Comparison of ENCODE assay signal across 8 cellular contexts in the genomic region with DNA sequence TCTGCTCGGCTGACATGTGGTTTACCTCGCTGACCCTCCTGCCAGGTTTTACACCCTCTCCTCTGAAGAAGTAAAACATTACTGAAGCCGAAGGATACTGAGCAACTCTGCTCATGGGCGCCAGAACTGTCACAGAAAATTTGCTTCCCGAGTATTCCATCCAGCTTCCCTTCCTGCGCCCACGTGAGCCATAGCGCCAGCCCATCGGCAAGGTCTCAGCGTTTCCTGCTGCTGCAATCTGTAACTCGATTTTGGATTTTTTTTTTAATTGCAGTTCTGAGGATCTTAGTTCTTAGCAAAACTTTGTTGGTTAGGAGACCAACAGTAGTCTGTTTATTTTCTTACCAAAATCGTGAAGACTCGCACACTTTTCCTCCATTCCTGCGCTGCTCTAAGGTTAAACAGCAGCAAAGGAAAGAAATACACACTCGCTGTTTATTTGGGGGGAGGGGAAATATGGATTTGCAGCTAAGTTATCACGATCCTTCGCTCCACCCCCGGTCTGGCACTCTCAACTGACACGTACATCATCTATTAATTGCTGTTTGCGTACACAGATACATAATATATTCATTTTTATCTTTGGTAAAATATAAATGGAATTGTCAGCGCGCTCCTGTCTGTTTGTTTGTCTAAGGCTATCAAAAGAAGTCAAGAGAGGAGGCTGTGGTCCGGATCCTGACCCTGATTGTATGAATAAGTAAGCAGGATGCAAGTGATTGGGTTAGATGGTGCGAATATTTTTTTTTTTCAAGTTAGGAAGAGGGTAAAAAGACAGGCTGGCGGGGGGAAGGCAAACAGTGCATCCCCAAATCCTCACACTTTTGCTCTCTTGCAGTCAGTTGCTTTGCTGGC. TPM values are rescaled to one million over a fixed set of nuclear protein-coding genes. Genes with fewer than 3 reads are reported as not detected.
DNase-seq lines count a peak whose midpoint lies in the region; ATAC-seq, FAIRE-seq and TF ChIP-seq lines count a peak whose summit lies in the region.

A gene (plus strand): TSS at position 795 of the 855 bp plus-strand sequence. CDS start 668 bp downstream, outside the sequence.

- TF ChIP-seq CTCF in astrocyte of the cerebellum (IDR thresholded peaks at IDR 0.05; ENCODE audit: low read depth, low read length, missing control alignments) = no peak
- no peak for TF ChIP-seq CTCF in kidney (IDR thresholded peaks at IDR 0.05; ENCODE audit: borderline replicate concordance, extremely low read depth, insufficient read depth)
- no peak for TF ChIP-seq CTCF in GM13977 (IDR thresholded peaks at IDR 0.05; ENCODE audit: extremely low read depth, insufficient read depth, missing control alignments)

- in situ Hi-C loops in astrocyte of the cerebellum (cut with HindIII; ENCODE audit: low sequenced_read_pairs) (no loop called here), GM13977 (cut with MboI; ENCODE audit: low pct_unique_long_range_greater_than_20kb, low sequenced_read_pairs, unreplicated experiment) (no loop called here)

- H3K36me3 ChIP-seq in kidney (ENCODE audit: control insufficient read depth in 1 of 2, insufficient read depth in 2 of 2, low read length in 2 of 2) = no peaks in the 10 kb centered on the region

- H3K9me3 ChIP-seq in kidney (ENCODE audit: control insufficient read depth in 1 of 2, low read length in 2 of 2) = no peaks in the 10 kb centered on the region

- H3K27me3 Mint-ChIP-seq in activated T-cell treated with anti-CD3 and anti-CD28 coated beads, Interleukin-2, amount 50 U/mL, for 72 hours (ENCODE audit: low read depth) = peaks cover 44% of the 10 kb centered on the region

- H3K9me3 Mint-ChIP-seq in activated T-cell treated with anti-CD3 and anti-CD28 coated beads, Interleukin-2, amount 50 U/mL, for 72 hours = no peaks in the 10 kb centered on the region

- H3K27ac ChIP-seq in kidney (ENCODE audit: low read depth in 2 of 2, low read length in 2 of 2) = peak within 1 kb of the TSS in 1 of 2 donors; percentile 20

- no peak for DNase-seq in activated T-cell treated with anti-CD3 and anti-CD28 coated beads, Interleukin-2, amount 50 U/mL, for 72 hours
- DNase-seq in activated T-cell treated with anti-CD3 and anti-CD28 coated beads, Interleukin-2, amount 50 U/mL, for 48 hours = no peak
- DNase-seq in astrocyte of the cerebellum (ENCODE audit: low read depth) (no peak), kidney (no peak), superior temporal gyrus (ENCODE audit: extremely low spot score) (peak; percentile 53), RPMI8226 (no peak), GM13977 (ENCODE audit: low spot score) (no peak)

- H3K4me1 Mint-ChIP-seq in activated T-cell treated with anti-CD3 and anti-CD28 coated beads, Interleukin-2, amount 50 U/mL, for 72 hours (ENCODE audit: low read depth) = peaks cover 18% of the 10 kb centered on the region

- H3K9ac ChIP-seq in kidney (ENCODE audit: low read length in 2 of 2) = peak within 1 kb of the TSS in 1 of 2 donors; percentile 41

- no peak for FAIRE-seq in kidney (lab: Jason Lieb, UNC)

- no peak for ATAC-seq in activated T-cell treated with anti-CD3 and anti-CD28 coated beads, Interleukin-2, amount 50 U/mL, for 72 hours (replicated peaks in 1 of 2)
- no peak for ATAC-seq in HG02938 (IDR thresholded peaks at IDR 0.05; ENCODE audit: unreplicated experiment)

- H3K4me3 Mint-ChIP-seq in activated T-cell treated with anti-CD3 and anti-CD28 coated beads, Interleukin-2, amount 50 U/mL, for 72 hours = peak within 1 kb of the TSS; percentile 52 to 70

- H3K4me3 ChIP-seq in astrocyte of the cerebellum (ENCODE audit: low read depth, low read length) = peak within 1 kb of the TSS; percentile 61
- H3K4me3 ChIP-seq in kidney (ENCODE audit: low read length in 2 of 2) = peak within 1 kb of the TSS; percentile 74 to 79

- intact Hi-C loops in kidney (cut with DNase I) = no loop called here

- H3K27ac Mint-ChIP-seq in activated T-cell treated with anti-CD3 and anti-CD28 coated beads, Interleukin-2, amount 50 U/mL, for 72 hours = no peak within 1 kb of the TSS

- H3K36me3 Mint-ChIP-seq in activated T-cell treated with anti-CD3 and anti-CD28 coated beads, Interleukin-2, amount 50 U/mL, for 72 hours (ENCODE audit: insufficient read depth in 2 of 2) = peaks cover 0 to 1% of the 10 kb centered on the region in 2 donors

- peaks cover 0 to 5% of the 10 kb centered on the region in 2 donors for H3K4me1 ChIP-seq in kidney (ENCODE audit: control insufficient read depth in 1 of 2, insufficient read depth in 1 of 2, low read depth in 1 of 2, low read length in 2 of 2)

RNA-seq across cellular contexts. Expression of the gene that starts here (rescaled TPM):
- not detected for total RNA-seq in activated T-cell treated with anti-CD3 and anti-CD28 coated beads, Interleukin-2, amount 50 U/mL, for 72 hours
- 10.0 TPM for total RNA-seq in kidney
- polyA plus RNA-seq in kidney (ENCODE audit: insufficient read depth, low read depth, low replicate concordance) = 0.28 TPM

Comparison
In these comparisons a context has a peak if more than half of its experiments do, and no peak if none do; other contexts are left out.
1. RNA of the gene that starts here (total RNA-seq): 10.0 TPM in kidney (single experiment); not detected in activated T-cell treated with anti-CD3 and anti-CD28 coated beads, Interleukin-2, amount 50 U/mL, for 72 hours; every median in the first group is over 10 times any median in the second.